30 cellular contexts compared by ENCODE assay signal in the genomic region with DNA sequence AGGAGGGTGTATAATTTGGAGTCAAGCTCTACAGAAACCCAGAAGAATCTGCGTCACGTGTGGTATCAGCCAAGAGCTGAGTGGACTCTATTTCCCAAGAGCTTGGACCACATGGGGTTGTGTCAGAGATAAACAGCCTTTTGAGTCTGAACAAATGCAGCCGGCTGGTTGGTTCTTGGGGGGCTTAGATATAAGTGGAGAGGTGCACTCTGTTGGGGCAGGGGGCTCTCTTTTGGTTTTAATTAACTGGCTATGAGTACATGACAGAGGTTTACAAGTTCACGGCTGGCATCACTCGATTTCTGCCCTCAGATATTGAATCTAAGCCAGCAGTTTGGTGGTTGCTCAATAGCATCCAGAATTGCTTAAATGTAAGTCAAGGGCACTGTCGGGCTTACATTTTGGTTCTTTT. TPM values are rescaled to one million over a fixed set of nuclear protein-coding genes. Genes with fewer than 3 reads are reported as not detected.
DNase-seq lines count a peak whose midpoint lies in the region; ATAC-seq and TF ChIP-seq lines count a peak whose summit lies in the region.
"Had no signal": no experiment of that assay in that cellular context is flagged by ENCODE, and none has a peak within 500 bp of the region (broad histone marks: within the 10 kb centered on the region; RNA-seq: fewer than 3 reads in every experiment).

No MANE protein-coding gene starts in this region.

- no peak overlapping the region for H3K27ac ChIP-seq in IMR-90 (ENCODE audit: insufficient read depth, low read length)
- no peak overlapping the region for H3K27ac ChIP-seq in CD4-positive, alpha-beta T cell (ENCODE audit: low read depth, low read length)
- H3K27ac ChIP-seq: ascending aorta, KMS-11, neutrophil had no signal

- no peak overlapping the region for H3K9ac ChIP-seq in IMR-90 (ENCODE audit: low read depth, low read length)
- H3K9ac ChIP-seq: KMS-11, SK-N-SH had no signal

- POLR2A ChIA-PET in IMR-90 (lab: Charles Lee; ENCODE audit: unreplicated experiment), result no interaction called here
- POLR2A ChIA-PET in CD4-positive, alpha-beta T cell (lab: Charles Lee), result no interaction called here

- no peak overlapping the region for H2BK5ac ChIP-seq in IMR-90 (ENCODE audit: low read depth, low read length, poor library complexity, severe bottlenecking)

- H3K4me3 Mint-ChIP-seq in CD4-positive, alpha-beta T cell, result no peak overlapping the region
- H3K4me3 Mint-ChIP-seq: activated CD4-positive, alpha-beta memory T cell treated with anti-CD3 and anti-CD28 coated beads for 36 hours; activated T-helper 1 cell treated with anti-CD3 and anti-CD28 coated beads, Interleukin-12 subunit alpha, Interleukin-12 subunit beta, Interleukin-2, Interleukin-4 antibody, amounts not matched to agents 30 ng/mL and 10 ng/mL and 1 ng/mL, durations not matched to agents 14 hours and 24 hours and 36 hours; H9; T-helper 1 cell treated with Interleukin-12 subunit alpha and Interleukin-12 subunit beta and Interleukin-4 antibody, amounts not matched to agents 30 μg/mL and 1 μg/mL, for 36 hours had no signal

- TF ChIP-seq CTCF in IMR-90 (conservative IDR thresholded peaks at IDR 0.05; ENCODE audit: low read depth, low read length), result no peak
- TF ChIP-seq CTCF in CD4-positive, alpha-beta T cell (IDR thresholded peaks at IDR 0.05), result no peak

- no peaks in the 10 kb centered on the region for H3K79me1 ChIP-seq in IMR-90 (ENCODE audit: low read depth in 1 of 2, low read length in 2 of 2)

- no peak overlapping the region for H2AFZ ChIP-seq in IMR-90 (replicated peaks; ENCODE audit: low read length, poor library complexity)

- H3K27me3 ChIP-seq in IMR-90 (ENCODE audit: control insufficient read depth, insufficient read depth, low read length), result no peaks in the 10 kb centered on the region
- H3K27me3 ChIP-seq in CD4-positive, alpha-beta T cell (ENCODE audit: control insufficient read depth, insufficient read depth, low read length), result no peaks in the 10 kb centered on the region
- H3K27me3 ChIP-seq: ascending aorta, esophagus squamous epithelium, neutrophil had no signal

- no peak overlapping the region for H3K4me2 ChIP-seq in IMR-90 (ENCODE audit: low read depth, low read length)
- H3K4me2 ChIP-seq: KMS-11, SK-N-SH had no signal

- CTCF ChIA-PET in IMR-90 (lab: Yijun Ruan, JAX), result no interaction called here
- CTCF ChIA-PET in CD4-positive, alpha-beta T cell (lab: Charles Lee), result no interaction called here

- DNase-seq in IMR-90 (peak; percentile 25), fibroblast of gingiva (ENCODE audit: low read depth) (peak; percentile 84), left lobe of liver (ENCODE audit: low spot score) (peak; percentile 75), sciatic nerve (ENCODE audit: low spot score) (no peak), SIG-M5 treated with dmso at 0.1 percent for 504 hours (lab: John Stamatoyannopoulos, UW; ENCODE audit: unreplicated experiment) (no peak)
- DNase-seq in stimulated activated CD4-positive, alpha-beta T cell treated with anti-CD3 and anti-CD28 coated beads, Interleukin-12 subunit alpha, Interleukin-12 subunit beta, amount 100 ng/mL, for 4 hours, result no peak
- no peak for DNase-seq in stimulated activated CD4-positive, alpha-beta T cell treated with anti-CD3 and anti-CD28 coated beads, Interleukin-4, amount 100 ng/mL, for 24 hours
- DNase-seq in CD4-positive, alpha-beta T cell, result no peak
- DNase-seq: ACHN; activated CD4-positive, alpha-beta memory T cell treated with anti-CD3 and anti-CD28 coated beads for 36 hours; activated CD8-positive, alpha-beta memory T cell treated with anti-CD3 and anti-CD28 coated beads, Interleukin-2, amount 50 U/mL, for 4 hours; activated naive CD4-positive, alpha-beta T cell treated with anti-CD3 and anti-CD28 coated beads, Interleukin-2, amount 50 U/mL, for 16 hours; DMS79; esophagus squamous epithelium; GF-D8; H9; kidney glomerular epithelial cell; NCI-H1436 treated with DMSO at 0.1 percent for 48 hours; NCI-H2107; NCI-H82; RPMI8226; SK-N-SH; stimulated activated CD4-positive, alpha-beta T cell treated with anti-CD3 and anti-CD28 coated beads, Interleukin-2, amount 100 ng/mL, for 48 hours had no signal

- no peak overlapping the region for H3K56ac ChIP-seq in IMR-90 (ENCODE audit: extremely low read depth, insufficient read depth, low read length)

- H4K5ac ChIP-seq in IMR-90 (ENCODE audit: low read depth, low read length), result no peak overlapping the region

- H3K4me1 ChIP-seq in IMR-90 (ENCODE audit: control insufficient read depth, insufficient read depth, low read length), result no peaks in the 10 kb centered on the region
- H3K4me1 ChIP-seq: ascending aorta, esophagus squamous epithelium had no signal

- H3K9me3 Mint-ChIP-seq in CD4-positive, alpha-beta T cell, result no peaks in the 10 kb centered on the region
- H3K9me3 Mint-ChIP-seq: activated CD4-positive, alpha-beta memory T cell treated with anti-CD3 and anti-CD28 coated beads for 36 hours; activated T-helper 1 cell treated with anti-CD3 and anti-CD28 coated beads, Interleukin-12 subunit alpha, Interleukin-12 subunit beta, Interleukin-2, Interleukin-4 antibody, amounts not matched to agents 30 ng/mL and 10 ng/mL and 1 ng/mL, durations not matched to agents 14 hours and 24 hours and 36 hours; H9; T-helper 1 cell treated with Interleukin-12 subunit alpha and Interleukin-12 subunit beta and Interleukin-4 antibody, amounts not matched to agents 30 μg/mL and 1 μg/mL, for 36 hours had no signal

- H4K20me1 ChIP-seq in IMR-90 (ENCODE audit: insufficient read depth, low read length), result no peaks in the 10 kb centered on the region

- no peak overlapping the region for H4K91ac ChIP-seq in IMR-90 (ENCODE audit: insufficient read depth, low read depth, low read length)

- H2BK15ac ChIP-seq in IMR-90 (ENCODE audit: low read depth, low read length), result no peak overlapping the region

- intact Hi-C loops in IMR-90 (cut with micrococcal nuclease), result no loop called here
- intact Hi-C loops in sciatic nerve (cut with DNase I), result no loop called here
- intact Hi-C loops in CD4-positive, alpha-beta T cell (cut with DNase I, micrococcal nuclease), result no loop called here

- BruUV-seq in IMR-90 (replicated peaks; lab: Mats Ljungman, UMichigan), result no TSS peak

- H4K8ac ChIP-seq in IMR-90 (ENCODE audit: low read depth in 2 of 2, low read length in 2 of 2), result no peak overlapping the region

- in situ Hi-C loops in IMR-90 (cut with MboI; ENCODE audit: low sequenced_read_pairs), result no loop called here

- no peaks in the 10 kb centered on the region for H3K4me1 Mint-ChIP-seq in CD4-positive, alpha-beta T cell (ENCODE audit: low read depth)
- H3K4me1 Mint-ChIP-seq: H9 had no signal

- H3K23ac ChIP-seq in IMR-90 (ENCODE audit: low read depth, low read length), result no peak overlapping the region

- no peak overlapping the region for H3K14ac ChIP-seq in IMR-90 (replicated peaks; ENCODE audit: low read depth, low read length)

- H3K9me3 ChIP-seq in IMR-90 (ENCODE audit: control insufficient read depth, insufficient read depth, low read length), result no peaks in the 10 kb centered on the region
- no peaks in the 10 kb centered on the region for H3K9me3 ChIP-seq in CD4-positive, alpha-beta T cell (ENCODE audit: control insufficient read depth, low read length)
- H3K9me3 ChIP-seq: ascending aorta, esophagus squamous epithelium, neutrophil, SK-N-SH had no signal

- H3K9me1 ChIP-seq in IMR-90 (ENCODE audit: insufficient read depth, low read length), result peaks cover 9% of the 10 kb centered on the region

- peaks cover 8% of the 10 kb centered on the region for H3K36me3 ChIP-seq in IMR-90 (ENCODE audit: control insufficient read depth, insufficient read depth, low read length)
- H3K36me3 ChIP-seq: neutrophil had no signal

- H2AK5ac ChIP-seq in IMR-90 (ENCODE audit: low read depth, low read length), result no peak overlapping the region

- TF ChIP-seq RAD21 in IMR-90 (IDR thresholded peaks at IDR 0.05; ENCODE audit: low read length), result no peak

- H3K36me3 Mint-ChIP-seq in CD4-positive, alpha-beta T cell (ENCODE audit: low read depth), result peaks cover 5% of the 10 kb centered on the region

- no peak for TF ChIP-seq POLR2A in IMR-90 (IDR thresholded peaks at IDR 0.05; ENCODE audit: low read depth, low read length)

- ATAC-seq in IMR-90 (ENCODE audit: low read depth) (peak; percentile 27), left lobe of liver (peak; percentile 66), sciatic nerve (peak; percentile 65)
- no peak for ATAC-seq in CD4-positive, alpha-beta T cell (ENCODE audit: poor library complexity)
- ATAC-seq: activated CD4-positive, CD25-positive, alpha-beta regulatory T cell treated with anti-CD3 and anti-CD28 coated beads, Interleukin-2, amount 50 U/mL, for 24 hours had no signal

- WGBS in IMR-90 (ENCODE audit: extremely low coverage in 2 of 2, insufficient read length in 1 of 2), 2 experiments, result 43% methylated on average over 4 of the region's 6 CpGs; no CpG with 5 or more reads in 1 of the 2 experiments

- H3K27me3 Mint-ChIP-seq in CD4-positive, alpha-beta T cell, result no peaks in the 10 kb centered on the region
- H3K27me3 Mint-ChIP-seq: activated CD4-positive, alpha-beta memory T cell treated with anti-CD3 and anti-CD28 coated beads for 36 hours had no signal

- dilution Hi-C loops in IMR-90 (cut with HindIII; ENCODE audit: low sequenced_read_pairs, unreplicated experiment), result no loop called here

- no peak overlapping the region for H2AK9ac ChIP-seq in IMR-90 (replicated peaks; ENCODE audit: low read depth, low read length, poor library complexity)

- no peak overlapping the region for H2BK20ac ChIP-seq in IMR-90 (ENCODE audit: low read depth, low read length)

- H2BK120ac ChIP-seq in IMR-90 (ENCODE audit: low read depth, low read length), result no peak overlapping the region

- no peak overlapping the region for H3K18ac ChIP-seq in IMR-90 (ENCODE audit: low read depth, low read length)

- H3K27ac Mint-ChIP-seq in CD4-positive, alpha-beta T cell, result no peak overlapping the region
- H3K27ac Mint-ChIP-seq: activated CD4-positive, alpha-beta memory T cell treated with anti-CD3 and anti-CD28 coated beads for 36 hours; activated T-helper 1 cell treated with anti-CD3 and anti-CD28 coated beads, Interleukin-12 subunit alpha, Interleukin-12 subunit beta, Interleukin-2, Interleukin-4 antibody, amounts not matched to agents 30 ng/mL and 10 ng/mL and 1 ng/mL, durations not matched to agents 14 hours and 24 hours and 36 hours; T-helper 1 cell treated with Interleukin-12 subunit alpha and Interleukin-12 subunit beta and Interleukin-4 antibody, amounts not matched to agents 30 μg/mL and 1 μg/mL, for 36 hours had no signal

- no peak overlapping the region for H3K4ac ChIP-seq in IMR-90 (ENCODE audit: low read depth, low read length)

- no peak overlapping the region for H3K4me3 ChIP-seq in IMR-90 (ENCODE audit: insufficient read depth, low read depth, low read length)
- H3K4me3 ChIP-seq: ascending aorta, esophagus squamous epithelium had no signal

RNA-seq across cellular contexts. Expression of a gene that starts 0.5 kb away (rescaled TPM):
- total RNA-seq in IMR-90 (2012; rRNA removed) (not detected in 2 replicates), left lobe of liver (3.4 TPM), sciatic nerve (5.8 TPM)
- not detected in 2 replicates for polyA plus RNA-seq in IMR-90 (2012; rRNA removed)
- polyA plus RNA-seq in IMR-90 (2012; cell fraction: cytosol; rRNA removed), result not detected in 2 replicates
- not detected in 2 replicates for polyA plus RNA-seq in IMR-90 (2012; cell fraction: nucleus; rRNA removed; ENCODE audit: low replicate concordance)
- not detected for total RNA-seq in CD4-positive, alpha-beta T cell
- total RNA-seq: activated CD4-positive, alpha-beta memory T cell treated with anti-CD3 and anti-CD28 coated beads for 36 hours; activated T-helper 1 cell treated with anti-CD3 and anti-CD28 coated beads, Interleukin-12 subunit alpha, Interleukin-12 subunit beta, Interleukin-2, Interleukin-4 antibody, amounts not matched to agents 30 ng/mL and 10 ng/mL and 1 ng/mL, durations not matched to agents 14 hours and 24 hours and 36 hours; ascending aorta; H9; ureter had no signal
- polyA plus RNA-seq: SK-N-SH had no signal

RNA-seq across cellular contexts. Expression of a gene that starts 19.3 kb away (rescaled TPM):
- total RNA-seq in IMR-90 (2012; rRNA removed), result 4.5 and 8.1 TPM in 2 replicates
- 7.6 and 8.2 TPM in 2 replicates for polyA plus RNA-seq in IMR-90 (2012; rRNA removed)
- polyA plus RNA-seq in IMR-90 (2012; cell fraction: cytosol; rRNA removed), result 9.0 and 11.2 TPM in 2 replicates
- 2.5 and 2.9 TPM in 2 replicates for polyA plus RNA-seq in IMR-90 (2012; cell fraction: nucleus; rRNA removed; ENCODE audit: low replicate concordance)
- 2.4 TPM for total RNA-seq in left lobe of liver
- 6.6 TPM for total RNA-seq in sciatic nerve
- 1 to 10 TPM; 2.7 to 3.0 TPM for total RNA-seq in CD4-positive, alpha-beta T cell

Comparison
In these comparisons a context has a peak if more than half of its experiments do, and no peak if none do; other contexts are left out.
1. DNase-seq: peak in IMR-90 (single experiment), fibroblast of gingiva (single experiment) and left lobe of liver (single experiment); none in sciatic nerve (single experiment), stimulated activated CD4-positive, alpha-beta T cell treated with anti-CD3 and anti-CD28 coated beads, Interleukin-12 subunit alpha, Interleukin-12 subunit beta, amount 100 ng/mL, for 4 hours (single experiment), SIG-M5 treated with dmso at 0.1 percent for 504 hours (single experiment), stimulated activated CD4-positive, alpha-beta T cell treated with anti-CD3 and anti-CD28 coated beads, Interleukin-4, amount 100 ng/mL, for 24 hours (single experiment) and CD4-positive, alpha-beta T cell (0 of 10).